8 cellular contexts compared by ENCODE assay signal in the genomic region with DNA sequence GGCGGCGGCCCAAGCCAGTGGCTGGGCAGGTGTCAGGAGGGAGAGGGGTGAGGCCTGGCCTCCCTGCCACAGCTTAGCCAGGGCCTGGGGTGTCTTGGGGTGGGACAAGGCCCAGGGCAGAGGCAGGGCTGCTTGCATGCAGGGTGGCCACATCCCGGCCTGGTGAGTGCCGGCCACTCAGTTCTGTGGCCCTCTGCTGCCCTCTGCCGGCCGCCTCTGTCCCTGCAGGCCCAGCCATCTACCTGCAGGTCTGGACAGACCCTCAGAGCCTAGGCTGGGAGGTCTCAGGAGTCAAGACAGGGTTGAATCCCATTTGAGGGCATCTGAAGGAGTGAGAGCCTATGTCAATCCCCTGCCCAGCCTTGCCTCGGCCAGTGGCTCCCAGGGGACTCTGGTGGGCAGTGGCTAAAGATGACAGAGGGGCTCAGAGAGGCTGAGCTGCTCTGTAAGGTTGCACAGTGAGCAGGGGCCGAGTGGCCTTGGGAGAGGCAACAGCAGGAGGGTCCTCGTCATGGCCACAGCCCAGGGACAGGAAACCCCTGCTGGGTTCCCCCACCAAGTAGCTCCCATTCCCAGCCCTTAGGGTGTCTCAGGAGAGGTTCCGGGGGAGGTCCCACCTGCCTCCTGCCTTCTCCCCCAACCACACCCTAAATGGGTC. TPM values are rescaled to one million over a fixed set of nuclear protein-coding genes. Genes with fewer than 3 reads are reported as not detected.
A peak's percentile ranks its signal among the peaks of the same experiment; 100 is the strongest.
DNase-seq lines count a peak whose midpoint lies in the region; ATAC-seq and TF ChIP-seq lines count a peak whose summit lies in the region.
"Not testable (repeated sequence)": the region's sequence is repeated elsewhere in the genome, so short reads cannot be mapped to it uniquely, and the experiment has no call there.

No MANE protein-coding gene starts in this region.

- H2BK15ac ChIP-seq in H9 (ENCODE audit: low read depth, low read length), result not testable (repeated sequence)

- not testable (repeated sequence) for H2AK5ac ChIP-seq in H9 (ENCODE audit: insufficient read length, low read length)

- not testable (repeated sequence) for H3K36me3 ChIP-seq in gastroesophageal sphincter

- H4K5ac ChIP-seq in H9 (ENCODE audit: insufficient read length, low read depth, low read length), result not testable (repeated sequence)

- H3K56ac ChIP-seq in H9 (ENCODE audit: insufficient read length, low read depth, low read length), result not testable (repeated sequence)

- intact Hi-C loops in natural killer cell (cut with micrococcal nuclease), result loop anchor here (1.0 kb wide), 1 partner anchor 129 kb away; no protein-coding TSS in a partner anchor

- not testable (repeated sequence) for H3K79me2 ChIP-seq in H9 (ENCODE audit: insufficient read depth, low read length)

- not testable (repeated sequence) for H3K27ac ChIP-seq in H9 (ENCODE audit: insufficient read length, low read depth, low read length); gastroesophageal sphincter

- H3K14ac ChIP-seq in H9 (ENCODE audit: insufficient read depth, low read length), result not testable (repeated sequence)

- not testable (repeated sequence) for H3K23me2 ChIP-seq in H9 (ENCODE audit: insufficient read length, low read depth, low read length, poor library complexity, severe bottlenecking)

- not testable (repeated sequence) for H3K27me3 ChIP-seq in H9 (ENCODE audit: insufficient read depth, low read length)
- H3K27me3 ChIP-seq in gastroesophageal sphincter, result peaks cover 35% of the 10 kb centered on the region

- TF ChIP-seq CTCF in H9 (conservative IDR thresholded peaks at IDR 0.05) (peak; percentile 84), gastroesophageal sphincter (IDR thresholded peaks at IDR 0.05) (peak in 3 of 4 experiments; percentile 53 to 85 (median 81)), natural killer cell (IDR thresholded peaks at IDR 0.05) (peak; percentile 75)

- not testable (repeated sequence) for H2BK5ac ChIP-seq in H9 (ENCODE audit: insufficient read length, low read length)

- H3K9me3 Mint-ChIP-seq in H9, natural killer cell: not testable (repeated sequence)

- not testable (repeated sequence) for H2BK20ac ChIP-seq in H9 (ENCODE audit: low read depth, low read length, poor library complexity, severe bottlenecking)

- not testable (repeated sequence) for H2BK120ac ChIP-seq in H9 (ENCODE audit: low read depth, low read length, poor library complexity, severe bottlenecking)

- H3K27ac Mint-ChIP-seq in H9, natural killer cell: not testable (repeated sequence)

- H3K4me1 ChIP-seq in H9 (ENCODE audit: insufficient read depth, low read length); gastroesophageal sphincter: not testable (repeated sequence)

- not testable (repeated sequence) for H2AFZ ChIP-seq in H9 (ENCODE audit: low read length)

- H3K27me3 Mint-ChIP-seq in H9 (ENCODE audit: low read depth); natural killer cell (ENCODE audit: low read depth in 2 of 2): not testable (repeated sequence)

- H4K8ac ChIP-seq in H9 (replicated peaks; ENCODE audit: insufficient read length, low read depth, low read length), result not testable (repeated sequence)

- H3K23ac ChIP-seq in H9 (ENCODE audit: insufficient read length, low read depth, low read length), result not testable (repeated sequence)

- not testable (repeated sequence) for H3T11ph ChIP-seq in H9 (ENCODE audit: low read length)

- H3K4ac ChIP-seq in H9 (ENCODE audit: low read depth, low read length), result not testable (repeated sequence)

- H3K4me3 ChIP-seq in gastroesophageal sphincter, result not testable (repeated sequence)

- no CpG with 5 or more reads among the region's 10 CpGs for WGBS in H9 (ENCODE audit: extremely low coverage, insufficient read length, low lambda C conversion rate)
- WGBS in gastroesophageal sphincter (ENCODE audit: low coverage in 1 of 2), 2 donors, result 0% methylated on average over 2 of the region's 10 CpGs; no CpG with 5 or more reads in 1 of the 2 donors

- H3K9ac ChIP-seq in H9 (ENCODE audit: extremely low read depth, insufficient read length, low read length), result not testable (repeated sequence)

- peaks cover 10 to 11% of the 10 kb centered on the region in 2 experiments for H3K4me1 Mint-ChIP-seq in H9
- not testable (repeated sequence) for H3K4me1 Mint-ChIP-seq in natural killer cell

- H3K4me2 ChIP-seq in H9 (ENCODE audit: insufficient read depth, insufficient read length, low read length), result not testable (repeated sequence)

- H3K79me1 ChIP-seq in H9 (ENCODE audit: insufficient read depth, low read depth, low read length, poor library complexity, severe bottlenecking), result not testable (repeated sequence)

- H3K9me3 ChIP-seq in H9 (ENCODE audit: control insufficient read depth, low read depth, low read length); gastroesophageal sphincter: not testable (repeated sequence)

- ATAC-seq in gastroesophageal sphincter, result peak; percentile 84
- peak; percentile 77 to 97 (median 96) for ATAC-seq in natural killer cell

- not testable (repeated sequence) for TF ChIP-seq POLR2A in gastroesophageal sphincter (IDR thresholded peaks at IDR 0.05)

- DNase-seq in C1 segment of cervical spinal cord (lab: John Stamatoyannopoulos, UW) (peak in 11 of 14 donors; percentile 29 to 79 (median 52)), H9 (peak; percentile 85), NCI-H345 treated with DMSO at 0.1 percent for 48 hours (lab: John Stamatoyannopoulos, UW; ENCODE audit: unreplicated experiment) (peak; percentile 2), amygdala (lab: John Stamatoyannopoulos, UW) (peak in 51 of 56 donors; percentile 14 to 92 (median 56)), natural killer cell (peak; percentile 77)
- DNase-seq in activated CD4-positive, CD25-positive, alpha-beta regulatory T cell treated with anti-CD3 and anti-CD28 coated beads, Interleukin-2, amount 50 U/mL, for 16 hours (ENCODE audit: low read depth, low spot score), result peak; percentile 64
- DNase-seq in stimulated activated CD8-positive, alpha-beta memory T cell treated with anti-CD3 and anti-CD28 coated beads, Interleukin-15, amount 100 ng/mL, for 1 hour (ENCODE audit: low read depth), result peak; percentile 70

- H2BK12ac ChIP-seq in H9 (ENCODE audit: insufficient read length, low read depth, low read length), result not testable (repeated sequence)

- H4K91ac ChIP-seq in H9 (ENCODE audit: insufficient read length, low read depth, low read length), result not testable (repeated sequence)

- H4K20me1 ChIP-seq in H9 (ENCODE audit: control insufficient read depth, insufficient read depth, insufficient read length), result not testable (repeated sequence)

- H3K36me3 Mint-ChIP-seq in H9 (ENCODE audit: insufficient read depth in 1 of 3, low read depth in 3 of 3); natural killer cell: not testable (repeated sequence)

- not testable (repeated sequence) for H3K18ac ChIP-seq in H9 (ENCODE audit: insufficient read length, low read depth, low read length)

- not testable (repeated sequence) for H3K4me3 Mint-ChIP-seq in H9, natural killer cell

- not testable (repeated sequence) for TF ChIP-seq EP300 in gastroesophageal sphincter (IDR thresholded peaks at IDR 0.05)

RNA-seq across cellular contexts. Expression of a gene that starts 17.7 kb away (rescaled TPM):
- total RNA-seq in H9 (2021), result 18.3 and 19.0 TPM in 2 replicates
- 1 to 10 TPM in 2 of 4 donors, not detected in 2; 1.3 to 2.4 TPM for total RNA-seq in gastroesophageal sphincter
- 1 to 10 TPM; 1.2 to 2.9 (median 1.6) TPM for total RNA-seq in natural killer cell

RNA-seq across cellular contexts. Expression of a gene that starts 34.0 kb away (rescaled TPM):
- total RNA-seq in H9 (2021) (38.6 and 40.4 TPM in 2 replicates), gastroesophageal sphincter (10 to 100 TPM; 39.8 to 69.2 (median 60.4) TPM), natural killer cell (10 to 100 TPM; 20.3 to 34.3 (median 33.0) TPM)

Comparison
In these comparisons a context has a peak if more than half of its experiments do, and no peak if none do; other contexts are left out.
1. DNase-seq: peak in every context shown above with its lines; median percentile 85 in H9; 77 in natural killer cell; 70 in stimulated activated CD8-positive, alpha-beta memory T cell treated with anti-CD3 and anti-CD28 coated beads, Interleukin-15, amount 100 ng/mL, for 1 hour; 64 in activated CD4-positive, CD25-positive, alpha-beta regulatory T cell treated with anti-CD3 and anti-CD28 coated beads, Interleukin-2, amount 50 U/mL, for 16 hours; 56 in amygdala; 52 in C1 segment of cervical spinal cord; 2 in NCI-H345 treated with DMSO at 0.1 percent for 48 hours.